In genomic region chr14:64465856-64466554, GRCh38 we compare ENCODE assay signal across 8 cellular contexts. TPM values are rescaled to one million over a fixed set of nuclear protein-coding genes. Genes with fewer than 3 reads are reported as not detected.
DNase-seq lines count a peak whose midpoint lies in the region; ATAC-seq, FAIRE-seq and TF ChIP-seq lines count a peak whose summit lies in the region.

No MANE protein-coding gene starts in this region.

- H3K36me3 ChIP-seq in KMS-11 (ENCODE audit: insufficient read depth) (no peaks in the 10 kb centered on the region), heart right ventricle (peaks cover 0 to 5% (median 0%) of the 10 kb centered on the region in 9 donors), pancreas (no peaks in the 10 kb centered on the region)

- H3K79me2 ChIP-seq in KMS-11 (ENCODE audit: insufficient read depth, low read depth): no peaks in the 10 kb centered on the region

- H3K27me3 ChIP-seq in KMS-11 (ENCODE audit: insufficient read depth, low read depth) (no peaks in the 10 kb centered on the region), heart right ventricle (peaks cover 0 to 19% (median 0%) of the 10 kb centered on the region in 7 donors), pancreas (no peaks in the 10 kb centered on the region)

- H2AFZ ChIP-seq in KMS-11 (ENCODE audit: low read depth): no peak overlapping the region

- H3K4me2 ChIP-seq in KMS-11: peak overlapping the region; percentile 25; the same call in 1 of the 2 replicates

- H3K36me3 Mint-ChIP-seq in activated naive CD4-positive, alpha-beta T cell treated with anti-CD3 and anti-CD28 coated beads, Interleukin-2, amount 50 U/mL, for 72 hours: peaks cover 3% of the 10 kb centered on the region in 2 donors

- no peaks in the 10 kb centered on the region for H4K20me1 ChIP-seq in KMS-11 (ENCODE audit: insufficient read depth)

- no peak overlapping the region for H3K27ac ChIP-seq in KMS-11
- H3K27ac ChIP-seq in heart right ventricle: peak overlapping the region in 5 of 10 donors; percentile 3 to 58 (median 31)
- peak overlapping the region in 1 of 4 donors; percentile 27 for H3K27ac ChIP-seq in pancreas

- no peak overlapping the region for H3K9ac ChIP-seq in KMS-11

- 10 to 13% methylated on average over 14 of the region's 14 CpGs for WGBS in heart right ventricle, 2 donors
- 8% methylated on average over 14 of the region's 14 CpGs for WGBS in pancreas, 2 donors

- DNase-seq in NCI-H510A treated with DMSO at 0.1 percent for 48 hours (lab: John Stamatoyannopoulos, UW) (peak; percentile 41), NCI-H510A (lab: John Stamatoyannopoulos, UW) (no peak), heart right ventricle (peak in 1 of 2 donors; percentile 25), pancreas (no peak), GM19240 (ENCODE audit: insufficient read length, low spot score) (no peak)
- DNase-seq in activated naive CD4-positive, alpha-beta T cell treated with anti-CD3 and anti-CD28 coated beads, Interleukin-2, amount 50 U/mL, for 72 hours (ENCODE audit: low spot score in 2 of 2): no peak

- FAIRE-seq in pancreas (lab: Jason Lieb, UNC): no peak

- no peak for TF ChIP-seq CTCF in KMS-11 (conservative IDR thresholded peaks at IDR 0.05; ENCODE audit: low read depth, low read length)
- TF ChIP-seq CTCF in heart right ventricle (IDR thresholded peaks at IDR 0.05): peak in 1 of 9 donors; percentile 12
- TF ChIP-seq CTCF in pancreas (IDR thresholded peaks at IDR 0.05): no peak

- intact Hi-C loops in heart right ventricle (cut with DNase I) (no loop called here), pancreas (cut with DNase I) (no loop called here)

- H3K9me3 ChIP-seq in heart right ventricle (no peaks in the 10 kb centered on the region), pancreas (no peaks in the 10 kb centered on the region)

- H3K9me3 Mint-ChIP-seq in activated naive CD4-positive, alpha-beta T cell treated with anti-CD3 and anti-CD28 coated beads, Interleukin-2, amount 50 U/mL, for 72 hours: no peaks in the 10 kb centered on the region

- H3K4me1 ChIP-seq in KMS-11 (ENCODE audit: low read depth, poor library complexity, severe bottlenecking): peaks cover 6% of the 10 kb centered on the region
- H3K4me1 ChIP-seq in heart right ventricle: peaks cover 0 to 26% (median 7%) of the 10 kb centered on the region in 9 donors
- peaks cover 4 to 10% (median 6%) of the 10 kb centered on the region in 3 donors for H3K4me1 ChIP-seq in pancreas

- H3K4me3 ChIP-seq in KMS-11 (IDR thresholded peaks at IDR 0.05; ENCODE audit: insufficient read depth, low read depth, low read length): no peak overlapping the region
- H3K4me3 ChIP-seq in heart right ventricle: peak overlapping the region; percentile 54 to 82 (median 77)
- peak overlapping the region; percentile 50 to 85 (median 62) for H3K4me3 ChIP-seq in pancreas

- H3K27ac Mint-ChIP-seq in activated naive CD4-positive, alpha-beta T cell treated with anti-CD3 and anti-CD28 coated beads, Interleukin-2, amount 50 U/mL, for 72 hours: peak overlapping the region; percentile 33 to 46

- ATAC-seq in activated naive CD4-positive, alpha-beta T cell treated with anti-CD3 and anti-CD28 coated beads, Interleukin-2, amount 50 U/mL, for 72 hours: no peak
- peak; percentile 50 to 73 (median 56) for ATAC-seq in heart right ventricle
- peak; percentile 33 to 47 (median 42) for ATAC-seq in pancreas
- ATAC-seq in HG03439 (IDR thresholded peaks at IDR 0.05; ENCODE audit: unreplicated experiment): no peak

RNA-seq across cellular contexts. Expression of gene AKAP5, which starts 0.7 kb away (rescaled TPM):
- total RNA-seq in activated naive CD4-positive, alpha-beta T cell treated with anti-CD3 and anti-CD28 coated beads, Interleukin-2, amount 50 U/mL, for 72 hours: 1 to 10 TPM; 1.4 to 1.8 TPM
- total RNA-seq in heart right ventricle (under 1 TPM; 0.12 to 0.51 (median 0.20) TPM), pancreas (under 1 TPM; 0.08 to 0.37 (median 0.16) TPM)
- polyA plus RNA-seq in heart right ventricle (under 1 TPM; 0.07 to 0.09 TPM), pancreas (under 1 TPM; 0.04 to 0.16 TPM)

RNA-seq across cellular contexts. Expression of gene ZBTB25, which starts 37.6 kb away (rescaled TPM):
- 10 to 100 TPM; 38.1 to 50.7 TPM for total RNA-seq in activated naive CD4-positive, alpha-beta T cell treated with anti-CD3 and anti-CD28 coated beads, Interleukin-2, amount 50 U/mL, for 72 hours
- 10 to 100 TPM; 17.4 to 24.7 (median 21.2) TPM for total RNA-seq in heart right ventricle
- polyA plus RNA-seq in heart right ventricle: 10 to 100 TPM in 1 of 2 donors, 1 to 10 TPM in 1; 3.0 to 13.5 TPM
- 1 to 10 TPM; 4.4 to 8.1 (median 5.9) TPM for total RNA-seq in pancreas
- polyA plus RNA-seq in pancreas: 1 to 10 TPM; 2.9 to 4.3 TPM

RNA-seq across cellular contexts. Expression of gene ZBTB1, which starts 38.6 kb away (rescaled TPM):
- total RNA-seq in activated naive CD4-positive, alpha-beta T cell treated with anti-CD3 and anti-CD28 coated beads, Interleukin-2, amount 50 U/mL, for 72 hours: 10 to 100 TPM; 49.6 to 69.7 TPM
- total RNA-seq in heart right ventricle: 10 to 100 TPM; 17.4 to 26.4 (median 20.6) TPM
- polyA plus RNA-seq in heart right ventricle: 10 to 100 TPM in 1 of 2 donors, 1 to 10 TPM in 1; 5.6 to 26.0 TPM
- total RNA-seq in pancreas: 10 to 100 TPM; 10.0 to 24.3 (median 12.7) TPM
- polyA plus RNA-seq in pancreas: 10 to 100 TPM in 1 of 2 donors, 1 to 10 TPM in 1; 8.7 to 11.5 TPM

Comparison
In these comparisons a context has a peak if more than half of its experiments do, and no peak if none do; other contexts are left out.
1. ATAC-seq: peak in heart right ventricle (8 of 8) and pancreas (4 of 4); none in activated naive CD4-positive, alpha-beta T cell treated with anti-CD3 and anti-CD28 coated beads, Interleukin-2, amount 50 U/mL, for 72 hours (0 of 2) and HG03439 (single experiment).